Comparison of ENCODE assay signal across 6 cellular contexts in the genomic region with DNA sequence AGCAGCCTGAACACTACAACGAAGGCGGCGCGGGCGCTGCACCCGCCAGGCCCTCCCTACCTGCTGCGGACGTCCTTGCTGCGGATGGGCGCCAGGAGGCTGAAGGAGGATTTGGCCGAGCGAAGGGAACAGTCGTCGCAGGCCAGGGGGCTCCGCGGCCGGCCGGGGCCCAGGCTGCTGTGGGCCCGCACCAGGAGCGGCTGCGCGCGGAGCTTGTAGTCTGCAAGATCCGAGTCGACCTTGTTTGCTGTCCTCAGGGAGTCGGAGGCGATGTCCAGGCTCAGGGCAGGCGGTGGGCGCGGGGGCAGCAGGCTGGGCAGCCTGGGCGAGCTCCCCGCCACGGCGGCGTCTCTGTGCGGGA. TPM values are rescaled to one million over a fixed set of nuclear protein-coding genes. Genes with fewer than 3 reads are reported as not detected.
A peak's percentile ranks its signal among the peaks of the same experiment; 100 is the strongest.
DNase-seq lines count a peak whose midpoint lies in the region; TF ChIP-seq lines count a peak whose summit lies in the region.

No MANE protein-coding gene starts in this region.

- intact Hi-C loops in cardiac septum (cut with DNase I): loop anchor here (1.0 kb wide), 1 partner anchor 27 kb away; no protein-coding TSS in a partner anchor

- H3K9ac ChIP-seq in adipocyte (ENCODE audit: low read length) (peak overlapping the region; percentile 90), mucosa of stomach (ENCODE audit: low read length) (peak overlapping the region; percentile 72)

- H3K4me3 ChIP-seq in cardiac muscle cell (peak overlapping the region; percentile 99), adipocyte (ENCODE audit: low read length) (peak overlapping the region; percentile 87), mucosa of stomach (ENCODE audit: low read length) (peak overlapping the region; percentile 52)

- DNase-seq in cardiac muscle cell (ENCODE audit: low read depth in 1 of 2, low spot score in 1 of 2): peak; percentile 26 to 30
- no peak for DNase-seq in cardiac septum (ENCODE audit: low spot score)
- DNase-seq in adipocyte (ENCODE audit: low read depth): peak; percentile 44
- no peak for DNase-seq in NOMO-1 treated with dmso at 0.1 percent for 144 hours (lab: John Stamatoyannopoulos, UW; ENCODE audit: unreplicated experiment)
- DNase-seq in OCI-M2 (lab: John Stamatoyannopoulos, UW; ENCODE audit: unreplicated experiment): no peak

- TF ChIP-seq CTCF in cardiac muscle cell (IDR thresholded peaks at IDR 0.05; ENCODE audit: low read depth, low read length): no peak

- H3K9me3 ChIP-seq in cardiac muscle cell (ENCODE audit: low read depth) (no peaks in the 10 kb centered on the region), adipocyte (ENCODE audit: control insufficient read depth, low read length) (no peaks in the 10 kb centered on the region), mucosa of stomach (ENCODE audit: control insufficient read depth, low read length) (no peaks in the 10 kb centered on the region)

- H3K4me1 ChIP-seq in cardiac muscle cell (ENCODE audit: low read depth): peaks cover 6% of the 10 kb centered on the region
- peaks cover 25% of the 10 kb centered on the region for H3K4me1 ChIP-seq in adipocyte (ENCODE audit: control insufficient read depth, insufficient read depth, low read length)
- peaks cover 28% of the 10 kb centered on the region for H3K4me1 ChIP-seq in mucosa of stomach (ENCODE audit: control insufficient read depth, insufficient read depth, low read length)

- H3K36me3 ChIP-seq in cardiac muscle cell: peaks cover 15% of the 10 kb centered on the region
- peaks cover 32% of the 10 kb centered on the region for H3K36me3 ChIP-seq in adipocyte (ENCODE audit: control insufficient read depth, insufficient read depth, low read length, severe bottlenecking)
- H3K36me3 ChIP-seq in mucosa of stomach (ENCODE audit: control insufficient read depth, insufficient read depth, low read length): peaks cover 17% of the 10 kb centered on the region

- H3K27me3 ChIP-seq in cardiac muscle cell: no peaks in the 10 kb centered on the region
- H3K27me3 ChIP-seq in adipocyte (replicated peaks; ENCODE audit: control insufficient read depth, insufficient read depth, low read length): no peaks in the 10 kb centered on the region
- H3K27me3 ChIP-seq in mucosa of stomach (ENCODE audit: control insufficient read depth, insufficient read depth, low read length): no peaks in the 10 kb centered on the region

- no peak overlapping the region for H3K27ac ChIP-seq in cardiac muscle cell

RNA-seq across cellular contexts. Expression of a gene that starts 1.1 kb away (rescaled TPM):
- total RNA-seq in cardiac muscle cell (19.2 and 26.8 TPM in 2 replicates), cardiac septum (14.2 TPM)
- 14.9 and 19.5 TPM in 2 replicates for polyA plus RNA-seq in cardiac muscle cell

RNA-seq across cellular contexts. Expression of a gene that starts 28.1 kb away (rescaled TPM):
- total RNA-seq in cardiac muscle cell: 73.5 and 74.5 TPM in 2 replicates
- 128 and 146 TPM in 2 replicates for polyA plus RNA-seq in cardiac muscle cell
- total RNA-seq in cardiac septum: 68.9 TPM

RNA-seq across cellular contexts. Expression of a gene that starts 28.1 kb away (rescaled TPM):
- total RNA-seq in cardiac muscle cell: 25.6 and 38.3 TPM in 2 replicates
- 25.5 and 30.2 TPM in 2 replicates for polyA plus RNA-seq in cardiac muscle cell
- 23.1 TPM for total RNA-seq in cardiac septum

RNA-seq across cellular contexts. Expression of a gene that starts 38.6 kb away (rescaled TPM):
- total RNA-seq in cardiac muscle cell: 9.6 and 12.7 TPM in 2 replicates
- polyA plus RNA-seq in cardiac muscle cell: 7.7 and 8.7 TPM in 2 replicates
- total RNA-seq in cardiac septum: 3.9 TPM

RNA-seq across cellular contexts. Expression of a gene that starts 44.3 kb away (rescaled TPM):
- 33.5 and 39.5 TPM in 2 replicates for total RNA-seq in cardiac muscle cell
- 32.3 and 35.8 TPM in 2 replicates for polyA plus RNA-seq in cardiac muscle cell
- total RNA-seq in cardiac septum: 33.7 TPM

Comparison
In these comparisons a context has a peak if more than half of its experiments do, and no peak if none do; other contexts are left out.
1. DNase-seq: peak in cardiac muscle cell (2 of 2) and adipocyte (single experiment); none in cardiac septum (single experiment), NOMO-1 treated with dmso at 0.1 percent for 144 hours (single experiment) and OCI-M2 (single experiment).
2. Peak in every context shown above with its lines, with median percentiles within 50 percentile points of each other: H3K4me3 ChIP-seq.